Comparison of ENCODE assay signal across 9 cellular contexts in genomic region chr9:18393340-18394130, GRCh38.
DNase-seq lines count a peak whose midpoint lies in the region; ATAC-seq, FAIRE-seq and TF ChIP-seq lines count a peak whose summit lies in the region.
"Had no signal": no experiment of that assay in that cellular context is flagged by ENCODE, and none has a peak within 500 bp of the region (broad histone marks: within the 10 kb centered on the region; RNA-seq: fewer than 3 reads in every experiment).

No MANE protein-coding gene starts in this region.

- TF ChIP-seq POLR2A in upper lobe of left lung (IDR thresholded peaks at IDR 0.05): no peak

- peak overlapping the region; percentile 73 for H2AFZ ChIP-seq in keratinocyte (ENCODE audit: control insufficient read depth, low read length)

- H3K4me1 ChIP-seq in keratinocyte (ENCODE audit: control insufficient read depth, extremely low read depth, insufficient read depth, low read length) (peaks cover 14% of the 10 kb centered on the region), upper lobe of left lung (peaks cover 0 to 3% (median 0%) of the 10 kb centered on the region in 4 donors)

- H3K36me3 Mint-ChIP-seq in T-helper 2 cell treated with Interferon-gamma antibody and Interleukin-4, amounts not matched to agents 5 μg/mL and 100 μg/mL, for 36 hours (ENCODE audit: low read depth): no peaks in the 10 kb centered on the region

- H3K4me1 Mint-ChIP-seq in T-helper 2 cell treated with Interferon-gamma antibody and Interleukin-4, amounts not matched to agents 5 μg/mL and 100 μg/mL, for 36 hours (ENCODE audit: low read depth): no peaks in the 10 kb centered on the region

- H3K4me3 ChIP-seq in keratinocyte (ENCODE audit: control insufficient read depth in 2 of 3, extremely low read depth in 1 of 3, insufficient read depth in 2 of 3, low read depth in 1 of 3, low read length in 3 of 3): no peak overlapping the region
- H3K4me3 ChIP-seq in upper lobe of left lung: no peak overlapping the region
- H3K4me3 ChIP-seq: GM12878 had no signal

- DNase-seq in COLO668 (lab: John Stamatoyannopoulos, UW; ENCODE audit: unreplicated experiment) (peak; percentile 80), NCI-H1417 treated with DMSO at 0.1 percent for 48 hours (lab: John Stamatoyannopoulos, UW) (peak; percentile 79), amniotic stem cell (lab: John Stamatoyannopoulos, UW) (peak; percentile 58), keratinocyte (ENCODE audit: low read depth, low spot score) (peak; percentile 75), upper lobe of left lung (no peak)
- DNase-seq in T-helper 2 cell treated with Interferon-gamma antibody and Interleukin-4, amounts not matched to agents 5 μg/mL and 100 μg/mL, for 36 hours (ENCODE audit: low spot score): no peak

- peak; percentile 30 to 84 for ATAC-seq in upper lobe of left lung (ENCODE audit: low FRiP score in 2 of 2)
- ATAC-seq in GM18498 (IDR thresholded peaks at IDR 0.05; ENCODE audit: unreplicated experiment): no peak
- no peak for ATAC-seq in HG03342 (IDR thresholded peaks at IDR 0.05; ENCODE audit: unreplicated experiment)
- ATAC-seq: GM12878 had no signal

- H3K9me3 ChIP-seq in keratinocyte (ENCODE audit: control insufficient read depth, low read depth, low read length) (no peaks in the 10 kb centered on the region), upper lobe of left lung (no peaks in the 10 kb centered on the region)

- dilution Hi-C loops in keratinocyte (cut with MboI; ENCODE audit: extremely low pct_ligation_motif_present, low sequenced_read_pairs): loop anchor here (25.0 kb wide), 1 partner anchor 94 kb away; no protein-coding TSS in a partner anchor

- no peaks in the 10 kb centered on the region for H3K9me1 ChIP-seq in keratinocyte (ENCODE audit: control insufficient read depth, extremely low read depth, insufficient read depth, low read length)

- no peaks in the 10 kb centered on the region for H3K27me3 Mint-ChIP-seq in T-helper 2 cell treated with Interferon-gamma antibody and Interleukin-4, amounts not matched to agents 5 μg/mL and 100 μg/mL, for 36 hours (ENCODE audit: low read depth)

- no peaks in the 10 kb centered on the region for H4K20me1 ChIP-seq in keratinocyte (ENCODE audit: control insufficient read depth, extremely low read depth, insufficient read depth, low read length)

- H3K27me3 ChIP-seq in keratinocyte (ENCODE audit: control insufficient read depth, extremely low read depth, insufficient read depth, low read length) (no peaks in the 10 kb centered on the region), upper lobe of left lung (no peaks in the 10 kb centered on the region)

- no peak overlapping the region for H3K27ac Mint-ChIP-seq in T-helper 2 cell treated with Interferon-gamma antibody and Interleukin-4, amounts not matched to agents 5 μg/mL and 100 μg/mL, for 36 hours

- H3K79me2 ChIP-seq in keratinocyte (ENCODE audit: control insufficient read depth, insufficient read depth, low read length): no peaks in the 10 kb centered on the region

- no peaks in the 10 kb centered on the region for H3K9me3 Mint-ChIP-seq in T-helper 2 cell treated with Interferon-gamma antibody and Interleukin-4, amounts not matched to agents 5 μg/mL and 100 μg/mL, for 36 hours

- no peak for TF ChIP-seq CTCF in keratinocyte (optimal IDR thresholded peaks at IDR 0.05 in 1 of 3, IDR thresholded peaks at IDR 0.05 in 1 of 3, conservative IDR thresholded peaks at IDR 0.05 in 1 of 3; ENCODE audit: extremely low read depth in 1 of 3, insufficient read depth in 2 of 3, low read length in 3 of 3)
- TF ChIP-seq CTCF in upper lobe of left lung (IDR thresholded peaks at IDR 0.05): no peak

- H3K36me3 ChIP-seq in keratinocyte (ENCODE audit: control insufficient read depth in 2 of 2, extremely low read depth in 1 of 2, insufficient read depth in 2 of 2, low read length in 2 of 2): no peaks in the 10 kb centered on the region
- H3K36me3 ChIP-seq in upper lobe of left lung: no peaks in the 10 kb centered on the region

- H3K9ac ChIP-seq in keratinocyte (ENCODE audit: control insufficient read depth, extremely low read depth, insufficient read depth, low read length): peak overlapping the region; percentile 22

- peak; percentile 95 for FAIRE-seq in keratinocyte (lab: Jason Lieb, UNC)
- FAIRE-seq: GM12878 had no signal

- H3K4me3 Mint-ChIP-seq in T-helper 2 cell treated with Interferon-gamma antibody and Interleukin-4, amounts not matched to agents 5 μg/mL and 100 μg/mL, for 36 hours: no peak overlapping the region

- peak overlapping the region; percentile 73 for H3K27ac ChIP-seq in keratinocyte (ENCODE audit: control insufficient read depth, insufficient read depth, low read length)
- H3K27ac ChIP-seq in upper lobe of left lung: no peak overlapping the region

- TF ChIP-seq EP300 in upper lobe of left lung (IDR thresholded peaks at IDR 0.05): no peak

- peak overlapping the region; percentile 39 for H3K4me2 ChIP-seq in keratinocyte (ENCODE audit: control insufficient read depth, extremely low read depth, insufficient read depth, low read depth, low read length)

- 42 to 68% methylated on average over 4 of the region's 4 CpGs for WGBS in upper lobe of left lung, 2 donors

Comparison
In these comparisons a context has a peak if more than half of its experiments do, and no peak if none do; other contexts are left out.
1. DNase-seq: peak in COLO668 (single experiment), NCI-H1417 treated with DMSO at 0.1 percent for 48 hours (single experiment), amniotic stem cell (single experiment) and keratinocyte (single experiment); none in upper lobe of left lung (0 of 2) and T-helper 2 cell treated with Interferon-gamma antibody and Interleukin-4, amounts not matched to agents 5 μg/mL and 100 μg/mL, for 36 hours (single experiment).
2. ATAC-seq: peak in upper lobe of left lung (2 of 2); none in GM18498 (single experiment) and HG03342 (single experiment).